8 cellular contexts compared by ENCODE assay signal in genomic region chr7:155298834-155299538, GRCh38. TPM values are rescaled to one million over a fixed set of nuclear protein-coding genes. Genes with fewer than 3 reads are reported as not detected.
DNase-seq lines count a peak whose midpoint lies in the region; ATAC-seq and TF ChIP-seq lines count a peak whose summit lies in the region.

No MANE protein-coding gene starts in this region.

- CTCF ChIA-PET in activated CD4-positive, alpha-beta memory T cell treated with anti-CD3 and anti-CD28 coated beads, Interleukin-2, amount 10 ng/mL, durations not matched to agents 7 days and 5 days (lab: Charles Lee) = interaction anchor here (0.6 to 4.8 kb wide), 9 partner anchors 9 to 385 kb away, joined by 3 to 58 read pairs (median 4); no protein-coding TSS in a partner anchor

- peak; percentile 72 to 76 for ATAC-seq in CD4-positive, CD25-positive, alpha-beta regulatory T cell (ENCODE audit: low read depth in 2 of 2)
- peak; percentile 66 for ATAC-seq in GM19452 (IDR thresholded peaks at IDR 0.05; ENCODE audit: unreplicated experiment)
- ATAC-seq in HG03575 (IDR thresholded peaks at IDR 0.05; ENCODE audit: extremely low read depth, insufficient number of reproducible peaks, low FRiP score, unreplicated experiment) = peak; percentile 58

- H3K36me3 Mint-ChIP-seq in CD4-positive, CD25-positive, alpha-beta regulatory T cell = peaks cover 12% of the 10 kb centered on the region
- H3K36me3 Mint-ChIP-seq in activated CD4-positive, alpha-beta memory T cell treated with anti-CD3 and anti-CD28 coated beads, Interleukin-2, amount 10 ng/mL, durations not matched to agents 7 days and 5 days (ENCODE audit: low read depth) = peaks cover 68% of the 10 kb centered on the region

- intact Hi-C loops in lower leg skin (cut with DNase I; ENCODE audit: low total_unique reads) = no loop called here

- peak overlapping the region; percentile 94 to 97 (median 95) for H3K27ac Mint-ChIP-seq in CD4-positive, CD25-positive, alpha-beta regulatory T cell
- H3K27ac Mint-ChIP-seq in activated CD4-positive, alpha-beta memory T cell treated with anti-CD3 and anti-CD28 coated beads, Interleukin-2, amount 10 ng/mL, durations not matched to agents 7 days and 5 days = peak overlapping the region; percentile 99

- no peak for TF ChIP-seq POLR2A in lower leg skin (IDR thresholded peaks at IDR 0.05)

- peaks cover 4% of the 10 kb centered on the region for H3K27me3 Mint-ChIP-seq in CD4-positive, CD25-positive, alpha-beta regulatory T cell
- no peaks in the 10 kb centered on the region for H3K27me3 Mint-ChIP-seq in activated CD4-positive, alpha-beta memory T cell treated with anti-CD3 and anti-CD28 coated beads, Interleukin-2, amount 10 ng/mL, durations not matched to agents 7 days and 5 days

- 1 to 4% methylated on average over 16 to 27 of the region's 27 CpGs for WGBS in lower leg skin, 2 donors

- POLR2A ChIA-PET in activated CD4-positive, alpha-beta memory T cell treated with anti-CD3 and anti-CD28 coated beads, Interleukin-2, amount 10 ng/mL, durations not matched to agents 7 days and 5 days (lab: Charles Lee) = interaction anchor here (0.6 to 5.8 kb wide), 24 partner anchors 8 to 370 kb away, joined by 3 to 305 read pairs (median 10); partner anchors contain the start of genes PAXIP1 and RBM33

- H3K4me1 ChIP-seq in CD4-positive, CD25-positive, alpha-beta regulatory T cell (ENCODE audit: control insufficient read depth, insufficient read depth, low read length, poor library complexity, severe bottlenecking) = peaks cover 50% of the 10 kb centered on the region

- peak; percentile 94 to 99 (median 97) for DNase-seq in CD4-positive, CD25-positive, alpha-beta regulatory T cell
- peak; percentile 73 for DNase-seq in NCI-H82 treated with DMSO at 0.1 percent for 48 hours (lab: John Stamatoyannopoulos, UW; ENCODE audit: unreplicated experiment)
- DNase-seq in activated CD4-positive, alpha-beta memory T cell treated with anti-CD3 and anti-CD28 coated beads, Interleukin-2, amount 10 ng/mL, durations not matched to agents 7 days and 5 days = peak; percentile 99
- peak; percentile 94 for DNase-seq in ecto neural progenitor cell (ENCODE audit: low spot score)
- peak; percentile 96 to 99 for DNase-seq in lower leg skin (ENCODE audit: low spot score in 2 of 2)
- peak; percentile 89 to 95 for DNase-seq in stimulated activated CD4-positive, alpha-beta T cell treated with anti-CD3 and anti-CD28 coated beads, Interleukin-4, amount 100 ng/mL, for 4 hours

- H3K4me3 Mint-ChIP-seq in CD4-positive, CD25-positive, alpha-beta regulatory T cell = peak overlapping the region; percentile 93 to 98 (median 95)
- peak overlapping the region; percentile 89 for H3K4me3 Mint-ChIP-seq in activated CD4-positive, alpha-beta memory T cell treated with anti-CD3 and anti-CD28 coated beads, Interleukin-2, amount 10 ng/mL, durations not matched to agents 7 days and 5 days

- peaks cover 19% of the 10 kb centered on the region for H3K36me3 ChIP-seq in CD4-positive, CD25-positive, alpha-beta regulatory T cell (ENCODE audit: control insufficient read depth, insufficient read depth, low read length)

- H3K9me3 Mint-ChIP-seq in CD4-positive, CD25-positive, alpha-beta regulatory T cell = no peaks in the 10 kb centered on the region
- peaks cover 3% of the 10 kb centered on the region for H3K9me3 Mint-ChIP-seq in activated CD4-positive, alpha-beta memory T cell treated with anti-CD3 and anti-CD28 coated beads, Interleukin-2, amount 10 ng/mL, durations not matched to agents 7 days and 5 days

- peak overlapping the region; percentile 94 for H3K4me3 ChIP-seq in CD4-positive, CD25-positive, alpha-beta regulatory T cell (ENCODE audit: low read depth, low read length)
- H3K4me3 ChIP-seq in lower leg skin (ENCODE audit: low read depth, poor library complexity, severe bottlenecking) = peak overlapping the region; percentile 73

- H3K27ac ChIP-seq in CD4-positive, CD25-positive, alpha-beta regulatory T cell (ENCODE audit: insufficient read depth, low read length, poor library complexity, severe bottlenecking) = peak overlapping the region; percentile 94

- peaks cover 27 to 48% (median 35%) of the 10 kb centered on the region in 4 donors for H3K4me1 Mint-ChIP-seq in CD4-positive, CD25-positive, alpha-beta regulatory T cell
- H3K4me1 Mint-ChIP-seq in activated CD4-positive, alpha-beta memory T cell treated with anti-CD3 and anti-CD28 coated beads, Interleukin-2, amount 10 ng/mL, durations not matched to agents 7 days and 5 days = peaks cover 64% of the 10 kb centered on the region

- no peaks in the 10 kb centered on the region for H3K27me3 ChIP-seq in CD4-positive, CD25-positive, alpha-beta regulatory T cell (ENCODE audit: control insufficient read depth, insufficient read depth, low read length)

- TF ChIP-seq CTCF in lower leg skin (IDR thresholded peaks at IDR 0.05) = no peak

- H3K9me3 ChIP-seq in CD4-positive, CD25-positive, alpha-beta regulatory T cell (ENCODE audit: control insufficient read depth in 2 of 2, low read length in 2 of 2) = no peaks in the 10 kb centered on the region

RNA-seq across cellular contexts. Expression of gene INSIG1, which starts 1.3 kb away (rescaled TPM):
- 66.5 TPM for total RNA-seq in CD4-positive, CD25-positive, alpha-beta regulatory T cell
- 10 to 100 TPM; 38.4 to 66.1 (median 55.4) TPM for polyA plus RNA-seq in CD4-positive, CD25-positive, alpha-beta regulatory T cell
- 100 to 1,000 TPM; 276 to 283 TPM for total RNA-seq in activated CD4-positive, alpha-beta memory T cell treated with anti-CD3 and anti-CD28 coated beads, Interleukin-2, amount 10 ng/mL, durations not matched to agents 7 days and 5 days
- 100 to 1,000 TPM in 2 of 4 donors, 10 to 100 TPM in 2; 40.1 to 151 (median 79.5) TPM for total RNA-seq in lower leg skin

Comparison
In these comparisons a context has a peak if more than half of its experiments do, and no peak if none do; other contexts are left out.
1. Peak in every context shown above with its lines: DNase-seq, ATAC-seq, H3K4me3 ChIP-seq and H3K27ac ChIP-seq.